In the genomic region with DNA sequence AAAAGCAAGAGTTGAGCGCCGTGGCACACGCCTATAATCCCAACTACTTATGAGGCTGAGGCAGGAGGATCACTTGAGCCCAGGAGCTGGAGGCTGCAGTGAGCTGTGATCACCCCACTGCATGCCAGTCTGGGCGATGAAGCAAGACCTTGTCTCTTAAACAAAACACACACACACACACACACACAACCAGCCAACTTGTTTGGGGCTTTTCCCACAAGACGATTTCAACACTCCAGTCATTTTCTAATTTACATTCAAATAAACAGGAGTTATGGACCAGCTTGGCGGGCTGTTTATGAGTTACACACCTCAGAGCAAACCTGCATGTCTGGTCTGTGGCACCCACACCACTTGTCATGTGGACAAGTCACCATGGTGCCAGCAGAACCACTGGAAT, we compare ENCODE assay signal across 2 cellular contexts.
TF ChIP-seq lines count a peak whose summit lies in the region.

No MANE protein-coding gene starts in this region.

TF ChIP-seq in endothelial cell of umbilical vein, 7 proteins besides CTCF, POLR2A, EP300 and RAD21:
- TF ChIP-seq GATA2 (IDR thresholded peaks at IDR 0.05; ENCODE audit: insufficient read depth, insufficient read length, low read depth, low read length): no peak
- no peak for TF ChIP-seq JUN (IDR thresholded peaks at IDR 0.05; ENCODE audit: borderline replicate concordance, insufficient read depth, insufficient read length, low read depth)
- TF ChIP-seq FOS (IDR thresholded peaks at IDR 0.05; ENCODE audit: borderline replicate concordance, insufficient read depth, low read length): no peak
- TF ChIP-seq EZH2 (IDR thresholded peaks at IDR 0.05; ENCODE audit: borderline replicate concordance, low read depth, low read length, severe bottlenecking): no peak
- TF ChIP-seq MYC (IDR thresholded peaks at IDR 0.05; ENCODE audit: low read depth, low read length): no peak
- TF ChIP-seq, protein P1, sequence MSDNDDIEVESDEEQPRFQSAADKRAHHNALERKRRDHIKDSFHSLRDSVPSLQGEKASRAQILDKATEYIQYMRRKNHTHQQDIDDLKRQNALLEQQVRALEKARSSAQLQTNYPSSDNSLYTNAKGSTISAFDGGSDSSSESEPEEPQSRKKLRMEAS (IDR thresholded peaks at IDR 0.05; ENCODE audit: insufficient read depth, insufficient read length): no peak
- no peak for TF ChIP-seq POLR2AphosphoS5 (IDR thresholded peaks at IDR 0.05; ENCODE audit: insufficient read depth, low read depth, low read length)

TF ChIP-seq in HepG2, 621 proteins besides CTCF, POLR2A, EP300 and RAD21:
- TF ChIP-seq YY1 (IDR thresholded peaks at IDR 0.05; ENCODE audit: insufficient read depth, insufficient replicate concordance, low read depth, low read length) (no peak), ZBTB7A (CRISPR knock-in tag; IDR thresholded peaks at IDR 0.05) (no peak), NKX3-1 (CRISPR knock-in tag; IDR thresholded peaks at IDR 0.05) (no peak), ATF5 (CRISPR knock-in tag; IDR thresholded peaks at IDR 0.05; ENCODE audit: low read depth) (no peak), PLSCR1 (CRISPR knock-in tag; IDR thresholded peaks at IDR 0.05; ENCODE audit: borderline replicate concordance) (no peak), KLF9 (CRISPR knock-in tag; IDR thresholded peaks at IDR 0.05; ENCODE audit: low read depth) (no peak), IRX3 (CRISPR knock-in tag; IDR thresholded peaks at IDR 0.05; ENCODE audit: borderline replicate concordance, low read depth) (no peak), HNRNPLL (IDR thresholded peaks at IDR 0.05; ENCODE audit: low read depth, low read length, poor library complexity, severe bottlenecking) (no peak)
- TF ChIP-seq, protein P2, sequence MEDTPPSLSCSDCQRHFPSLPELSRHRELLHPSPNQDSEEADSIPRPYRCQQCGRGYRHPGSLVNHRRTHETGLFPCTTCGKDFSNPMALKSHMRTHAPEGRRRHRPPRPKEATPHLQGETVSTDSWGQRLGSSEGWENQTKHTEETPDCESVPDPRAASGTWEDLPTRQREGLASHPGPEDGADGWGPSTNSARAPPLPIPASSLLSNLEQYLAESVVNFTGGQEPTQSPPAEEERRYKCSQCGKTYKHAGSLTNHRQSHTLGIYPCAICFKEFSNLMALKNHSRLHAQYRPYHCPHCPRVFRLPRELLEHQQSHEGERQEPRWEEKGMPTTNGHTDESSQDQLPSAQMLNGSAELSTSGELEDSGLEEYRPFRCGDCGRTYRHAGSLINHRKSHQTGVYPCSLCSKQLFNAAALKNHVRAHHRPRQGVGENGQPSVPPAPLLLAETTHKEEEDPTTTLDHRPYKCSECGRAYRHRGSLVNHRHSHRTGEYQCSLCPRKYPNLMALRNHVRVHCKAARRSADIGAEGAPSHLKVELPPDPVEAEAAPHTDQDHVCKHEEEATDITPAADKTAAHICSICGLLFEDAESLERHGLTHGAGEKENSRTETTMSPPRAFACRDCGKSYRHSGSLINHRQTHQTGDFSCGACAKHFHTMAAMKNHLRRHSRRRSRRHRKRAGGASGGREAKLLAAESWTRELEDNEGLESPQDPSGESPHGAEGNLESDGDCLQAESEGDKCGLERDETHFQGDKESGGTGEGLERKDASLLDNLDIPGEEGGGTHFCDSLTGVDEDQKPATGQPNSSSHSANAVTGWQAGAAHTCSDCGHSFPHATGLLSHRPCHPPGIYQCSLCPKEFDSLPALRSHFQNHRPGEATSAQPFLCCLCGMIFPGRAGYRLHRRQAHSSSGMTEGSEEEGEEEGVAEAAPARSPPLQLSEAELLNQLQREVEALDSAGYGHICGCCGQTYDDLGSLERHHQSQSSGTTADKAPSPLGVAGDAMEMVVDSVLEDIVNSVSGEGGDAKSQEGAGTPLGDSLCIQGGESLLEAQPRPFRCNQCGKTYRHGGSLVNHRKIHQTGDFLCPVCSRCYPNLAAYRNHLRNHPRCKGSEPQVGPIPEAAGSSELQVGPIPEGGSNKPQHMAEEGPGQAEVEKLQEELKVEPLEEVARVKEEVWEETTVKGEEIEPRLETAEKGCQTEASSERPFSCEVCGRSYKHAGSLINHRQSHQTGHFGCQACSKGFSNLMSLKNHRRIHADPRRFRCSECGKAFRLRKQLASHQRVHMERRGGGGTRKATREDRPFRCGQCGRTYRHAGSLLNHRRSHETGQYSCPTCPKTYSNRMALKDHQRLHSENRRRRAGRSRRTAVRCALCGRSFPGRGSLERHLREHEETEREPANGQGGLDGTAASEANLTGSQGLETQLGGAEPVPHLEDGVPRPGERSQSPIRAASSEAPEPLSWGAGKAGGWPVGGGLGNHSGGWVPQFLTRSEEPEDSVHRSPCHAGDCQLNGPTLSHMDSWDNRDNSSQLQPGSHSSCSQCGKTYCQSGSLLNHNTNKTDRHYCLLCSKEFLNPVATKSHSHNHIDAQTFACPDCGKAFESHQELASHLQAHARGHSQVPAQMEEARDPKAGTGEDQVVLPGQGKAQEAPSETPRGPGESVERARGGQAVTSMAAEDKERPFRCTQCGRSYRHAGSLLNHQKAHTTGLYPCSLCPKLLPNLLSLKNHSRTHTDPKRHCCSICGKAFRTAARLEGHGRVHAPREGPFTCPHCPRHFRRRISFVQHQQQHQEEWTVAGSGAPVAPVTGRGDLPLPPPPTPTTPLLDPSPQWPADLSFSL (CRISPR knock-in tag; IDR thresholded peaks at IDR 0.05): peak; percentile 40; the same call in 1 of the 2 replicates
- TF ChIP-seq, protein P3, sequence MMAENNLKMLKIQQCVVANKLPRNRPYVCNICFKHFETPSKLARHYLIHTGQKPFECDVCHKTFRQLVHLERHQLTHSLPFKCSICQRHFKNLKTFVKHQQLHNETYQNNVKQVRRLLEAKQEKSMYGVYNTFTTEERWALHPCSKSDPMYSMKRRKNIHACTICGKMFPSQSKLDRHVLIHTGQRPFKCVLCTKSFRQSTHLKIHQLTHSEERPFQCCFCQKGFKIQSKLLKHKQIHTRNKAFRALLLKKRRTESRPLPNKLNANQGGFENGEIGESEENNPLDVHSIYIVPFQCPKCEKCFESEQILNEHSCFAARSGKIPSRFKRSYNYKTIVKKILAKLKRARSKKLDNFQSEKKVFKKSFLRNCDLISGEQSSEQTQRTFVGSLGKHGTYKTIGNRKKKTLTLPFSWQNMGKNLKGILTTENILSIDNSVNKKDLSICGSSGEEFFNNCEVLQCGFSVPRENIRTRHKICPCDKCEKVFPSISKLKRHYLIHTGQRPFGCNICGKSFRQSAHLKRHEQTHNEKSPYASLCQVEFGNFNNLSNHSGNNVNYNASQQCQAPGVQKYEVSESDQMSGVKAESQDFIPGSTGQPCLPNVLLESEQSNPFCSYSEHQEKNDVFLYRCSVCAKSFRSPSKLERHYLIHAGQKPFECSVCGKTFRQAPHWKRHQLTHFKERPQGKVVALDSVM (CRISPR knock-in tag; IDR thresholded peaks at IDR 0.05): peak; percentile 68
- TF ChIP-seq, protein P4, sequence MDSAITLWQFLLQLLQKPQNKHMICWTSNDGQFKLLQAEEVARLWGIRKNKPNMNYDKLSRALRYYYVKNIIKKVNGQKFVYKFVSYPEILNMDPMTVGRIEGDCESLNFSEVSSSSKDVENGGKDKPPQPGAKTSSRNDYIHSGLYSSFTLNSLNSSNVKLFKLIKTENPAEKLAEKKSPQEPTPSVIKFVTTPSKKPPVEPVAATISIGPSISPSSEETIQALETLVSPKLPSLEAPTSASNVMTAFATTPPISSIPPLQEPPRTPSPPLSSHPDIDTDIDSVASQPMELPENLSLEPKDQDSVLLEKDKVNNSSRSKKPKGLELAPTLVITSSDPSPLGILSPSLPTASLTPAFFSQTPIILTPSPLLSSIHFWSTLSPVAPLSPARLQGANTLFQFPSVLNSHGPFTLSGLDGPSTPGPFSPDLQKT (CRISPR knock-in tag; IDR thresholded peaks at IDR 0.05; ENCODE audit: borderline replicate concordance): no peak
